In the genomic region with DNA sequence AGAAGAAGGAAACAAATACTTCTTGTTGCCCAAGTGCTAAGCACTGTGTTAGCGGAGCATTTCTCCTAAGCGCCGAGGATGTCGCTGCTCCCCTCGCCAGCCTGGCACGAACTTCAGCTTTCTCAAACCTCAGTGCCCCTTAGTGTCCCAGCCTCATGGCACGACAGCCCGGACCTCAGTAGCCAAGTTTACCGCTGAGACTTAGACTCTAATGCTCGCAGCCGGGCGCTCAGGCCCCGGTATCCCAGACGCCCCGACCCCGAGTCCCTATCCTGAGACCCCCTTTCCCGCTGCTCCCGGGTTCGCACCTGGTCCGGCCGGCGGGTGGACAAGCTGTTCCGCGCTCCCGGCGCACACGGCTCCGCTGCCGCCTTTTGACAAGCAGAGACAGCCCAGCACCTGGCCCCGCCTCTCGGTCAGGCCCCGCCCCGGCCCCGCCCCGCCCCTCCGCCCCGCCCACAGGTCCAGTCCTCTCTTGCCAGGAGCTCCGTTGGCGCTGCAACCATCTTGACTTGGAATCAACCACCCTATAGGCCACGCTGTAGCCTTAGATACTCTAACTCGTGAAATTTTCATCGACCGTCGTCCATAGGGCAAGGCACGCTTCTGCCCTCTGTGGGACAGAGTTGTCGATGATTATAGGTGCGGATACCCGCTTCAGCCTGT, we compare ENCODE assay signal across 8 cellular contexts. TPM values are rescaled to one million over a fixed set of nuclear protein-coding genes. Genes with fewer than 3 reads are reported as not detected.
DNase-seq lines count a peak whose midpoint lies in the region; ATAC-seq and TF ChIP-seq lines count a peak whose summit lies in the region.

Gene VDR, minus strand, starts transcription at position 348 of the 666 bp plus-strand sequence. CDS start 25,881 bp downstream, outside the sequence.

- peak within 1 kb of the TSS; percentile 81 for H2AK9ac ChIP-seq in IMR-90 (replicated peaks; ENCODE audit: low read depth, low read length, poor library complexity)

- H2BK120ac ChIP-seq in IMR-90 (ENCODE audit: low read depth, low read length): peak within 1 kb of the TSS; percentile 79

- WGBS in IMR-90 (ENCODE audit: extremely low coverage in 2 of 2, insufficient read length in 1 of 2), 2 experiments: 1% methylated on average over 16 of the region's 48 CpGs; no CpG with 5 or more reads in 1 of the 2 experiments
- 0 to 1% (median 0%) methylated on average over 32 to 48 of the region's 48 CpGs for WGBS in stomach, 5 donors

- H3K9ac ChIP-seq in IMR-90 (ENCODE audit: low read depth, low read length): peak within 1 kb of the TSS; percentile 43
- H3K9ac ChIP-seq in fibroblast of lung (ENCODE audit: insufficient read depth, low read length): peak within 1 kb of the TSS; percentile 51

- H3K36me3 ChIP-seq in IMR-90 (ENCODE audit: control insufficient read depth, insufficient read depth, low read length) (no peaks in the 10 kb centered on the region), fibroblast of lung (ENCODE audit: control insufficient read depth, insufficient read depth, low read length) (peaks cover 1% of the 10 kb centered on the region), stomach (no peaks in the 10 kb centered on the region)

- H3K9me3 ChIP-seq in IMR-90 (ENCODE audit: control insufficient read depth, insufficient read depth, low read length) (no peaks in the 10 kb centered on the region), fibroblast of lung (ENCODE audit: control insufficient read depth, insufficient read depth, low read depth, low read length) (no peaks in the 10 kb centered on the region), stomach (no peaks in the 10 kb centered on the region)

- peaks cover 40 to 47% of the 10 kb centered on the region in 2 donors for H3K4me1 Mint-ChIP-seq in natural killer cell

- POLR2A ChIA-PET in IMR-90 (lab: Charles Lee; ENCODE audit: unreplicated experiment): no interaction called here

- H3K4me3 ChIP-seq in IMR-90 (ENCODE audit: insufficient read depth, low read depth, low read length): peak within 1 kb of the TSS; percentile 58
- H3K4me3 ChIP-seq in fibroblast of lung (replicated peaks in 1 of 4; ENCODE audit: control extremely low read depth in 1 of 4, insufficient read depth in 1 of 4, low read depth in 3 of 4, low read length in 4 of 4): peak within 1 kb of the TSS; percentile 65 to 92 (median 76)
- peak within 1 kb of the TSS; percentile 56 to 71 (median 62) for H3K4me3 ChIP-seq in stomach

- ATAC-seq in GM21447 (IDR thresholded peaks at IDR 0.05; ENCODE audit: unreplicated experiment) (peak; percentile 75), IMR-90 (ENCODE audit: low read depth) (peak; percentile 80), natural killer cell (peak; percentile 74 to 84 (median 83))

- no peaks in the 10 kb centered on the region for H3K9me3 Mint-ChIP-seq in natural killer cell

- peak within 1 kb of the TSS; percentile 93 for H2AFZ ChIP-seq in IMR-90 (replicated peaks; ENCODE audit: low read length, poor library complexity)
- peak within 1 kb of the TSS; percentile 83 for H2AFZ ChIP-seq in fibroblast of lung (ENCODE audit: low read length)

- peak within 1 kb of the TSS; percentile 40 for H3K18ac ChIP-seq in IMR-90 (ENCODE audit: low read depth, low read length)

- DNase-seq in COR-L47 (lab: John Stamatoyannopoulos, UW) (peak; percentile 75), IMR-90 (peak; percentile 65), fibroblast of lung (ENCODE audit: low read depth in 2 of 2) (peak; percentile 63 to 76), natural killer cell (peak; percentile 21), stomach (peak; percentile 83)
- peak; percentile 87 to 89 for DNase-seq in activated T-cell treated with anti-CD3 and anti-CD28 coated beads, Interleukin-2, amount 50 U/mL, for 48 hours

- peak within 1 kb of the TSS; percentile 52 for H4K91ac ChIP-seq in IMR-90 (ENCODE audit: insufficient read depth, low read depth, low read length)

- CTCF ChIA-PET in IMR-90 (lab: Yijun Ruan, JAX): interaction anchor here (0.6 to 1.6 kb wide), 13 partner anchors 10 to 259 kb away, joined by 3 to 9 read pairs (median 3); partner anchors contain the start of gene TMEM106C

- peak within 1 kb of the TSS; percentile 14 for H2BK5ac ChIP-seq in IMR-90 (ENCODE audit: low read depth, low read length, poor library complexity, severe bottlenecking)

- no peak for TF ChIP-seq RAD21 in IMR-90 (IDR thresholded peaks at IDR 0.05; ENCODE audit: low read length)

- no peak within 1 kb of the TSS for H4K5ac ChIP-seq in IMR-90 (ENCODE audit: low read depth, low read length)

- H3K27me3 ChIP-seq in IMR-90 (ENCODE audit: control insufficient read depth, insufficient read depth, low read length): peaks cover 23% of the 10 kb centered on the region
- peaks cover 23% of the 10 kb centered on the region for H3K27me3 ChIP-seq in fibroblast of lung (ENCODE audit: control insufficient read depth, insufficient read depth, low read length)
- peaks cover 0 to 16% (median 0%) of the 10 kb centered on the region in 3 donors for H3K27me3 ChIP-seq in stomach

- H3K4ac ChIP-seq in IMR-90 (ENCODE audit: low read depth, low read length): peak within 1 kb of the TSS; percentile 92

- peak within 1 kb of the TSS; percentile 70 for H2BK20ac ChIP-seq in IMR-90 (ENCODE audit: low read depth, low read length)

- H3K23ac ChIP-seq in IMR-90 (ENCODE audit: low read depth, low read length): peak within 1 kb of the TSS; percentile 55

- peak within 1 kb of the TSS; percentile 8 for H3K27ac ChIP-seq in IMR-90 (ENCODE audit: insufficient read depth, low read length)
- H3K27ac ChIP-seq in fibroblast of lung (ENCODE audit: insufficient read depth, low read length): peak within 1 kb of the TSS; percentile 64
- H3K27ac ChIP-seq in stomach: peak within 1 kb of the TSS; percentile 77 to 88 (median 83)

- H4K20me1 ChIP-seq in IMR-90 (ENCODE audit: insufficient read depth, low read length) (no peaks in the 10 kb centered on the region; the same call in 1 of the 2 replicates), fibroblast of lung (ENCODE audit: control insufficient read depth, extremely low read depth, insufficient read depth, low read length) (no peaks in the 10 kb centered on the region)

- TF ChIP-seq CTCF in IMR-90 (conservative IDR thresholded peaks at IDR 0.05; ENCODE audit: low read depth, low read length) (peak; percentile 31), fibroblast of lung (conservative IDR thresholded peaks at IDR 0.05 in 1 of 2, IDR thresholded peaks at IDR 0.05 in 1 of 2; ENCODE audit: low read depth in 1 of 2, low read length in 2 of 2) (peak; percentile 26 to 46), natural killer cell (IDR thresholded peaks at IDR 0.05) (peak; percentile 29), stomach (IDR thresholded peaks at IDR 0.05) (peak in 1 of 7 experiments; percentile 10)

- peak within 1 kb of the TSS in 1 of 2 experiments; percentile 61; a peak in 2 of 4 replicates for H4K8ac ChIP-seq in IMR-90 (ENCODE audit: low read depth in 2 of 2, low read length in 2 of 2)

- in situ Hi-C loops in IMR-90 (cut with MboI; ENCODE audit: low sequenced_read_pairs): no loop called here

- H2AK5ac ChIP-seq in IMR-90 (ENCODE audit: low read depth, low read length): peak within 1 kb of the TSS; percentile 79

- intact Hi-C loops in IMR-90 (cut with micrococcal nuclease) (loop anchor here (1.0 to 5.0 kb wide), 3 partner anchors 23 to 52 kb away; no protein-coding TSS in a partner anchor), natural killer cell (cut with micrococcal nuclease) (loop anchor here (1.0 to 5.0 kb wide), 2 partner anchors 59 to 263 kb away; partner anchors contain the start of gene TMEM106C), stomach (cut with DNase I; ENCODE audit: low total_unique reads) (no loop called here)

- H3K4me2 ChIP-seq in IMR-90 (ENCODE audit: low read depth, low read length) (peak within 1 kb of the TSS; percentile 96), fibroblast of lung (ENCODE audit: extremely low read depth, insufficient read depth, low read length) (peak within 1 kb of the TSS; percentile 99)

- peak within 1 kb of the TSS in 1 of 2 donors; percentile 75 for H3K27ac Mint-ChIP-seq in natural killer cell

- H3K79me1 ChIP-seq in IMR-90 (ENCODE audit: low read depth in 1 of 2, low read length in 2 of 2): peaks cover 18 to 43% of the 10 kb centered on the region in 2 experiments

- H2BK15ac ChIP-seq in IMR-90 (ENCODE audit: low read depth, low read length): peak within 1 kb of the TSS; percentile 55; the same call in 2 of the 3 replicates

- no peak for TF ChIP-seq EP300 in stomach (IDR thresholded peaks at IDR 0.05)

- BruUV-seq in IMR-90 (replicated peaks; lab: Mats Ljungman, UMichigan): no TSS peak

- peak within 1 kb of the TSS; percentile 39; the same call in 1 of the 2 replicates for H3K14ac ChIP-seq in IMR-90 (replicated peaks; ENCODE audit: low read depth, low read length)

- H3K4me1 ChIP-seq in IMR-90 (ENCODE audit: control insufficient read depth, insufficient read depth, low read length): peaks cover 16% of the 10 kb centered on the region
- H3K4me1 ChIP-seq in fibroblast of lung (ENCODE audit: control insufficient read depth, extremely low read depth, insufficient read depth, low read length): peaks cover 19% of the 10 kb centered on the region
- H3K4me1 ChIP-seq in stomach: peaks cover 28 to 60% (median 35%) of the 10 kb centered on the region in 4 donors

- H3K56ac ChIP-seq in IMR-90 (ENCODE audit: extremely low read depth, insufficient read depth, low read length): peak within 1 kb of the TSS; percentile 14; the same call in 1 of the 2 replicates

- H3K27me3 Mint-ChIP-seq in natural killer cell (ENCODE audit: low read depth in 2 of 2): peaks cover 32 to 41% of the 10 kb centered on the region in 2 donors

- dilution Hi-C loops in IMR-90 (cut with HindIII; ENCODE audit: low sequenced_read_pairs, unreplicated experiment): no loop called here

- H3K36me3 Mint-ChIP-seq in natural killer cell: no peaks in the 10 kb centered on the region

- H3K79me2 ChIP-seq in fibroblast of lung (ENCODE audit: control insufficient read depth, insufficient read depth, low read length): peaks cover 16% of the 10 kb centered on the region

- H3K9me1 ChIP-seq in IMR-90 (ENCODE audit: insufficient read depth, low read length): peaks cover 17% of the 10 kb centered on the region

- TF ChIP-seq POLR2A in IMR-90 (IDR thresholded peaks at IDR 0.05; ENCODE audit: low read depth, low read length): no peak
- TF ChIP-seq POLR2A in stomach (IDR thresholded peaks at IDR 0.05): no peak

- H3K4me3 Mint-ChIP-seq in natural killer cell: peak within 1 kb of the TSS; percentile 86

TF ChIP-seq in PFSK-1, 5 proteins besides CTCF, POLR2A, EP300 and RAD21 (continues in another document):
- TF ChIP-seq SIN3A (IDR thresholded peaks at IDR 0.05; ENCODE audit: borderline replicate concordance, insufficient read depth, low read length): no peak

RNA-seq across cellular contexts. Expression of gene VDR, which starts in this region (rescaled TPM):
- 3.9 and 5.4 TPM in 2 replicates for total RNA-seq in IMR-90 (2012; rRNA removed)
- 8.5 and 10.8 TPM in 2 replicates for polyA plus RNA-seq in IMR-90 (2012; rRNA removed)
- 6.0 and 8.5 TPM in 2 replicates for polyA plus RNA-seq in IMR-90 (2012; cell fraction: cytosol; rRNA removed)
- 6.6 and 12.7 TPM in 2 replicates for polyA plus RNA-seq in IMR-90 (2012; cell fraction: nucleus; rRNA removed; ENCODE audit: low replicate concordance)
- polyA plus RNA-seq in PFSK-1 (2012; ENCODE audit: insufficient read length, low read depth): 1.6 TPM
- total RNA-seq in fibroblast of lung: 9.8 and 16.2 TPM in 2 replicates
- polyA plus RNA-seq in fibroblast of lung: 24.4 and 33.9 TPM in 2 replicates
- polyA plus RNA-seq in fibroblast of lung (2012): 13.8 and 18.4 TPM in 2 replicates
- 32.6 and 72.8 TPM in 2 replicates for polyA minus RNA-seq in fibroblast of lung (ENCODE audit: low replicate concordance)
- 1 to 10 TPM; 1.1 to 2.5 (median 1.6) TPM for total RNA-seq in natural killer cell
- total RNA-seq in stomach: 10 to 100 TPM in 2 of 5 donors, 1 to 10 TPM in 3; 2.8 to 22.3 (median 8.8) TPM
- polyA plus RNA-seq in stomach: 1 to 10 TPM; 4.0 to 4.9 (median 4.5) TPM

Comparison
In these comparisons a context has a peak if more than half of its experiments do, and no peak if none do; other contexts are left out.
1. Peak in every context shown above with its lines: DNase-seq, ATAC-seq, H3K4me3 ChIP-seq and H3K27ac ChIP-seq.
2. DNase-seq: peak in every context shown above with its lines; median percentile 88 in activated T-cell treated with anti-CD3 and anti-CD28 coated beads, Interleukin-2, amount 50 U/mL, for 48 hours; 83 in stomach; 75 in COR-L47; 70 in fibroblast of lung; 65 in IMR-90; 21 in natural killer cell.
3. H3K27ac ChIP-seq: peak in every context shown above with its lines; median percentile 83 in stomach; 64 in fibroblast of lung; 8 in IMR-90.